Comparison of ENCODE assay signal across 8 cellular contexts in the genomic region with DNA sequence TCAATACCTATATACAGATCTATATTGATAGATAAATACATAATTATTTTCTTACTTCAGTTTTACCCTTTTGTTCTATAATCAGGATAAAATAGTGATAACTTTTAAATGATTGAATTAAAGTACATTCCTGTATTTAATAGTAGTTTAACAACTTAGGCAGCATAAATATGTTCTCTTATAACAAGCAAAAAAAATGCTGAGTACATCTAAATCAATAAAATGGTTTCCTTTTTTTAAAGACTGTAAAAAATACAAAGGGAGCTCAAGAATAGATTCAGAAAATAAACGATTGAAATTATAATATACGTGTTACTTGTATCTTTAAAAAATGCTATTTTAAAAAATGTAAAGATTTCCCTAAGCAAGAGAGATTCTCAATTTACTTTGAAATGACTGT.
"Had no signal": no experiment of that assay in that cellular context is flagged by ENCODE, and none has a peak within 500 bp of the region (broad histone marks: within the 10 kb centered on the region; RNA-seq: fewer than 3 reads in every experiment).

No MANE protein-coding gene starts in this region.

- H3K4me3 Mint-ChIP-seq: GM23338, H9, IgD-negative memory B cell had no signal

- H2AFZ ChIP-seq: GM23338 had no signal

- H3K4me3 ChIP-seq: GM23338 had no signal

- H3K4me1 Mint-ChIP-seq: GM23338, H9 had no signal

- H3K27ac ChIP-seq: HL-60 had no signal

- H3K36me3 Mint-ChIP-seq: IgD-negative memory B cell had no signal

- H3K27me3 Mint-ChIP-seq: IgD-negative memory B cell had no signal

- ATAC-seq: GM23338 had no signal

- H3K4me2 ChIP-seq: GM23338 had no signal

- DNase-seq: H9, HCEC 1CT, KG1 had no signal

- H3K27ac Mint-ChIP-seq: GM23338, H9, IgD-negative memory B cell had no signal

- FAIRE-seq: H1, H54 had no signal
